Comparison of ENCODE assay signal across 8 cellular contexts in the genomic region with DNA sequence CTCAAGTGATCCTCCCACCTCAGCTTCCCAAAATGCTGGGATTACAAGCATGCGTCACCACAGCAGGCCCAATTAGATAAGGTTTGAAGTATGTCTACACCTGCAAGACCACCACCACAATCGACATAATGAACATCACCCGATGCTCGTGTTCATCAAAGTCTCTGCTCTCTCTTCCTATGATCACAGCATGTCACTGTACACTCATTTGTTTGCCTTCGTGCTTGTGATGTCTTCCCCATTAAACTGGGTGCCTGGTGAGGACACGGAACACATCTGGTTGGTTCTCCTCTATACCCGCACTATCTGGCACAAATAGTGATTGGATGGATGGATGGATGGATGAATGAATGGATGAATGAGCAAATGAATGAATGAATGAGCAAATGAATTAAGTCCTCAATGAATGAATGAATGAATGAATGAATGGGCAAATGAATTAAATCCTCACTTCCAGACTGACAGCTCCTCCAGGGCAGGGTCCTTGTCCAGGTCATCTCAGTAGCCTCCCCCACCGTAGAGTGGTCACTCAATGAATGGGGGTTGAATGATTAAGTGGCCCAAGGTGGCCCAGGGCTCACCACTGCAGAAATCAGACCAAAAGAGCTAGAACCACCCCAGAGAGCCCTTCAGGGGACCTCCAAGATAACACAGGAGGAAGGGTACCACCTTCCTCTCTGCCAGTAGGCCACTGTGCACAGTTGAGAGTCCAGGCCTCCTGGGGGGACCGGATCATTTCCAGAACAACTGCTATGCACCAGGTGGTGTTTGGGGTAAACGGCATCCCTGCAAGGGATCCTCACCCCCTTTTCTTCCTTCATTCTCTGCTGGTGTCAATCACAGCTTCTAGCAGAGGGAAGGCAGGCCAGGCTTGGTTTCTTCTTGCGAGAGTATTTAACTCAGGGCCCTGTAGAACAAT. TPM values are rescaled to one million over a fixed set of nuclear protein-coding genes. Genes with fewer than 3 reads are reported as not detected.
DNase-seq lines count a peak whose midpoint lies in the region; ATAC-seq and TF ChIP-seq lines count a peak whose summit lies in the region.

No MANE protein-coding gene starts in this region.

- DNase-seq in GDM1 (lab: John Stamatoyannopoulos, UW) (peak; percentile 49), M059J (ENCODE audit: low read depth) (peak; percentile 79), right atrium auricular region (ENCODE audit: low spot score) (no peak), GM03348 (ENCODE audit: low spot score) (no peak), medulla oblongata (ENCODE audit: extremely low spot score) (no peak)
- DNase-seq in activated T-helper 1 cell treated with anti-CD3 and anti-CD28 coated beads, Interleukin-12 subunit alpha, Interleukin-12 subunit beta, Interleukin-2, Interleukin-4 antibody, amounts not matched to agents 30 ng/mL and 10 ng/mL and 1 ng/mL, durations not matched to agents 14 hours and 24 hours and 36 hours (ENCODE audit: low spot score) = no peak
- DNase-seq in stimulated activated naive CD8-positive, alpha-beta T cell treated with anti-CD3 and anti-CD28 coated beads, Interleukin-15, amount 100 ng/mL, for 72 hours = peak; percentile 58 to 59

- intact Hi-C loops in activated T-helper 1 cell treated with anti-CD3 and anti-CD28 coated beads, Interleukin-12 subunit alpha, Interleukin-12 subunit beta, Interleukin-2, Interleukin-4 antibody, amounts not matched to agents 30 ng/mL and 10 ng/mL and 1 ng/mL, durations not matched to agents 14 hours and 24 hours and 36 hours (cut with micrococcal nuclease) = no loop called here

- H3K4me3 Mint-ChIP-seq in activated T-helper 1 cell treated with anti-CD3 and anti-CD28 coated beads, Interleukin-12 subunit alpha, Interleukin-12 subunit beta, Interleukin-2, Interleukin-4 antibody, amounts not matched to agents 30 ng/mL and 10 ng/mL and 1 ng/mL, durations not matched to agents 14 hours and 24 hours and 36 hours = peak overlapping the region; percentile 100
- H3K4me3 Mint-ChIP-seq in stimulated activated naive CD8-positive, alpha-beta T cell treated with anti-CD3 and anti-CD28 coated beads, Interleukin-15, amount 100 ng/mL, for 72 hours = peak overlapping the region; percentile 2 to 87

- H3K4me1 ChIP-seq in right atrium auricular region = peaks cover 0 to 20% of the 10 kb centered on the region in 2 donors

- peak; percentile 1 for ATAC-seq in stimulated activated naive CD8-positive, alpha-beta T cell treated with anti-CD3 and anti-CD28 coated beads, Interleukin-15, amount 100 ng/mL, for 72 hours
- ATAC-seq in HG03342 (IDR thresholded peaks at IDR 0.05; ENCODE audit: unreplicated experiment) = no peak

- H3K27ac ChIP-seq in right atrium auricular region = peak overlapping the region; percentile 100

- TF ChIP-seq CTCF in right atrium auricular region (IDR thresholded peaks at IDR 0.05) = no peak

- no peaks in the 10 kb centered on the region for H3K9me3 ChIP-seq in right atrium auricular region

- H3K4me1 Mint-ChIP-seq in activated T-helper 1 cell treated with anti-CD3 and anti-CD28 coated beads, Interleukin-12 subunit alpha, Interleukin-12 subunit beta, Interleukin-2, Interleukin-4 antibody, amounts not matched to agents 30 ng/mL and 10 ng/mL and 1 ng/mL, durations not matched to agents 14 hours and 24 hours and 36 hours (ENCODE audit: low read depth) = peaks cover 45% of the 10 kb centered on the region
- peaks cover 50% of the 10 kb centered on the region for H3K4me1 Mint-ChIP-seq in stimulated activated naive CD8-positive, alpha-beta T cell treated with anti-CD3 and anti-CD28 coated beads, Interleukin-15, amount 100 ng/mL, for 72 hours

- H3K36me3 Mint-ChIP-seq in activated T-helper 1 cell treated with anti-CD3 and anti-CD28 coated beads, Interleukin-12 subunit alpha, Interleukin-12 subunit beta, Interleukin-2, Interleukin-4 antibody, amounts not matched to agents 30 ng/mL and 10 ng/mL and 1 ng/mL, durations not matched to agents 14 hours and 24 hours and 36 hours (ENCODE audit: low read depth) = peaks cover 49% of the 10 kb centered on the region

- H3K27ac Mint-ChIP-seq in activated T-helper 1 cell treated with anti-CD3 and anti-CD28 coated beads, Interleukin-12 subunit alpha, Interleukin-12 subunit beta, Interleukin-2, Interleukin-4 antibody, amounts not matched to agents 30 ng/mL and 10 ng/mL and 1 ng/mL, durations not matched to agents 14 hours and 24 hours and 36 hours = peak overlapping the region; percentile 95
- peak overlapping the region; percentile 1 to 99 for H3K27ac Mint-ChIP-seq in stimulated activated naive CD8-positive, alpha-beta T cell treated with anti-CD3 and anti-CD28 coated beads, Interleukin-15, amount 100 ng/mL, for 72 hours

- H3K27me3 Mint-ChIP-seq in activated T-helper 1 cell treated with anti-CD3 and anti-CD28 coated beads, Interleukin-12 subunit alpha, Interleukin-12 subunit beta, Interleukin-2, Interleukin-4 antibody, amounts not matched to agents 30 ng/mL and 10 ng/mL and 1 ng/mL, durations not matched to agents 14 hours and 24 hours and 36 hours (ENCODE audit: insufficient read depth) = peaks cover 2% of the 10 kb centered on the region
- no peaks in the 10 kb centered on the region for H3K27me3 Mint-ChIP-seq in stimulated activated naive CD8-positive, alpha-beta T cell treated with anti-CD3 and anti-CD28 coated beads, Interleukin-15, amount 100 ng/mL, for 72 hours

- H3K4me3 ChIP-seq in right atrium auricular region = no peak overlapping the region

- no peaks in the 10 kb centered on the region for H3K27me3 ChIP-seq in right atrium auricular region

- peaks cover 51% of the 10 kb centered on the region for H3K36me3 ChIP-seq in right atrium auricular region

- no peaks in the 10 kb centered on the region for H3K9me3 Mint-ChIP-seq in activated T-helper 1 cell treated with anti-CD3 and anti-CD28 coated beads, Interleukin-12 subunit alpha, Interleukin-12 subunit beta, Interleukin-2, Interleukin-4 antibody, amounts not matched to agents 30 ng/mL and 10 ng/mL and 1 ng/mL, durations not matched to agents 14 hours and 24 hours and 36 hours
- no peaks in the 10 kb centered on the region for H3K9me3 Mint-ChIP-seq in stimulated activated naive CD8-positive, alpha-beta T cell treated with anti-CD3 and anti-CD28 coated beads, Interleukin-15, amount 100 ng/mL, for 72 hours

RNA-seq across cellular contexts. Expression of a gene that starts 4.9 kb away (rescaled TPM):
- total RNA-seq in M059J (2014; rRNA removed; shearing (Covaris generic)) = 4,982 and 5,940 TPM in 2 replicates
- 7,557 and 7,602 TPM in 2 replicates for total RNA-seq in activated T-helper 1 cell treated with anti-CD3 and anti-CD28 coated beads, Interleukin-12 subunit alpha, Interleukin-12 subunit beta, Interleukin-2, Interleukin-4 antibody, amounts not matched to agents 30 ng/mL and 10 ng/mL and 1 ng/mL, durations not matched to agents 14 hours and 24 hours and 36 hours
- 1,000 to 10,000 TPM in 1 of 2 donors, 100 to 1,000 TPM in 1; 979 to 1,431 TPM for total RNA-seq in right atrium auricular region

RNA-seq across cellular contexts. Expression of a gene that starts 11.9 kb away (rescaled TPM):
- 7.3 and 9.9 TPM in 2 replicates for total RNA-seq in M059J (2014; rRNA removed; shearing (Covaris generic))
- 14.7 and 14.9 TPM in 2 replicates for total RNA-seq in activated T-helper 1 cell treated with anti-CD3 and anti-CD28 coated beads, Interleukin-12 subunit alpha, Interleukin-12 subunit beta, Interleukin-2, Interleukin-4 antibody, amounts not matched to agents 30 ng/mL and 10 ng/mL and 1 ng/mL, durations not matched to agents 14 hours and 24 hours and 36 hours
- total RNA-seq in right atrium auricular region = 1 to 10 TPM; 6.7 to 7.8 TPM

Comparison
In these comparisons a context has a peak if more than half of its experiments do, and no peak if none do; other contexts are left out.
1. DNase-seq: peak in GDM1 (single experiment), M059J (single experiment) and stimulated activated naive CD8-positive, alpha-beta T cell treated with anti-CD3 and anti-CD28 coated beads, Interleukin-15, amount 100 ng/mL, for 72 hours (2 of 2); none in activated T-helper 1 cell treated with anti-CD3 and anti-CD28 coated beads, Interleukin-12 subunit alpha, Interleukin-12 subunit beta, Interleukin-2, Interleukin-4 antibody, amounts not matched to agents 30 ng/mL and 10 ng/mL and 1 ng/mL, durations not matched to agents 14 hours and 24 hours and 36 hours (single experiment), right atrium auricular region (single experiment), GM03348 (single experiment) and medulla oblongata (single experiment).